15 cellular contexts compared by ENCODE assay signal in genomic region chr14:71119075-71119474, GRCh38.
A peak's percentile ranks its signal among the peaks of the same experiment; 100 is the strongest.
DNase-seq lines count a peak whose midpoint lies in the region; ATAC-seq and TF ChIP-seq lines count a peak whose summit lies in the region.
"Had no signal": no experiment of that assay in that cellular context is flagged by ENCODE, and none has a peak within 500 bp of the region (broad histone marks: within the 10 kb centered on the region; RNA-seq: fewer than 3 reads in every experiment).

No MANE protein-coding gene starts in this region.

- H3K27me3 Mint-ChIP-seq in T-helper 2 cell treated with Interferon-gamma antibody and Interleukin-4, amounts not matched to agents 5 μg/mL and 100 μg/mL, for 36 hours (ENCODE audit: low read depth), result no peaks in the 10 kb centered on the region
- no peaks in the 10 kb centered on the region for H3K27me3 Mint-ChIP-seq in osteocyte (ENCODE audit: unreplicated experiment)
- H3K27me3 Mint-ChIP-seq: activated CD4-positive, alpha-beta T cell treated with anti-CD3 and anti-CD28 coated beads, Interleukin-2, amount 10 ng/mL, durations not matched to agents 7 days and 5 days had no signal

- H3K4me3 Mint-ChIP-seq in T-helper 2 cell treated with Interferon-gamma antibody and Interleukin-4, amounts not matched to agents 5 μg/mL and 100 μg/mL, for 36 hours, result no peak overlapping the region
- no peak overlapping the region for H3K4me3 Mint-ChIP-seq in osteocyte (ENCODE audit: unreplicated experiment)
- H3K4me3 Mint-ChIP-seq: activated CD4-positive, alpha-beta T cell treated with anti-CD3 and anti-CD28 coated beads, Interleukin-2, amount 10 ng/mL, durations not matched to agents 7 days and 5 days had no signal

- no peaks in the 10 kb centered on the region for H3K9me3 ChIP-seq in OCI-LY1 (ENCODE audit: low read length)
- H3K9me3 ChIP-seq: uterus had no signal

- H3K36me3 ChIP-seq in OCI-LY1 (ENCODE audit: insufficient read depth, low read length), result no peaks in the 10 kb centered on the region
- H3K36me3 ChIP-seq: uterus had no signal

- peaks cover 7% of the 10 kb centered on the region for H3K4me1 Mint-ChIP-seq in T-helper 2 cell treated with Interferon-gamma antibody and Interleukin-4, amounts not matched to agents 5 μg/mL and 100 μg/mL, for 36 hours (ENCODE audit: low read depth)
- H3K4me1 Mint-ChIP-seq in osteocyte (ENCODE audit: unreplicated experiment), result peaks cover 36% of the 10 kb centered on the region
- H3K4me1 Mint-ChIP-seq: activated CD4-positive, alpha-beta T cell treated with anti-CD3 and anti-CD28 coated beads, Interleukin-2, amount 10 ng/mL, durations not matched to agents 7 days and 5 days had no signal

- peak; percentile 26 for DNase-seq in T-helper 2 cell treated with Interferon-gamma antibody and Interleukin-4, amounts not matched to agents 5 μg/mL and 100 μg/mL, for 36 hours (ENCODE audit: low spot score)
- DNase-seq in T-helper 2 cell, result no peak
- DNase-seq in choroid plexus epithelial cell (ENCODE audit: low read depth), result peak; percentile 29
- DNase-seq in osteocyte (ENCODE audit: extremely low spot score, unreplicated experiment), result no peak
- DNase-seq in mesenteric fat pad (ENCODE audit: low spot score), result no peak
- DNase-seq: 8988T; activated CD4-positive, alpha-beta T cell treated with anti-CD3 and anti-CD28 coated beads, Interleukin-2, amount 10 ng/mL, durations not matched to agents 7 days and 5 days; esophagus squamous epithelium; KG1; NCI-H2107; SHP77; uterus had no signal

- no peak overlapping the region for H2AFZ ChIP-seq in OCI-LY1 (ENCODE audit: low read length)

- no peaks in the 10 kb centered on the region for H3F3A ChIP-seq in OCI-LY1 (ENCODE audit: insufficient read depth, low read length)

- no peak overlapping the region for H3K4me2 ChIP-seq in OCI-LY1 (ENCODE audit: low read length)

- ATAC-seq in GM21367 (IDR thresholded peaks at IDR 0.05; ENCODE audit: unreplicated experiment) (no peak), GM21786 (IDR thresholded peaks at IDR 0.05; ENCODE audit: unreplicated experiment) (no peak)

- no peaks in the 10 kb centered on the region for H3K9me2 ChIP-seq in OCI-LY1 (ENCODE audit: low read depth, low read length)

- no peak overlapping the region for H3K9ac ChIP-seq in OCI-LY1 (ENCODE audit: low read length)

- H3K79me2 ChIP-seq in OCI-LY1 (ENCODE audit: insufficient read depth, low read length), result no peaks in the 10 kb centered on the region

- no peaks in the 10 kb centered on the region for H3K9me3 Mint-ChIP-seq in T-helper 2 cell treated with Interferon-gamma antibody and Interleukin-4, amounts not matched to agents 5 μg/mL and 100 μg/mL, for 36 hours
- no peaks in the 10 kb centered on the region for H3K9me3 Mint-ChIP-seq in osteocyte (ENCODE audit: unreplicated experiment)
- H3K9me3 Mint-ChIP-seq: activated CD4-positive, alpha-beta T cell treated with anti-CD3 and anti-CD28 coated beads, Interleukin-2, amount 10 ng/mL, durations not matched to agents 7 days and 5 days had no signal

- H4K20me1 ChIP-seq in OCI-LY1 (ENCODE audit: insufficient read depth, low read length), result no peaks in the 10 kb centered on the region

- H3K27me3 ChIP-seq in OCI-LY1 (ENCODE audit: insufficient read depth, low read length), result no peaks in the 10 kb centered on the region
- H3K27me3 ChIP-seq: esophagus squamous epithelium, uterus had no signal

- H3K27ac Mint-ChIP-seq in T-helper 2 cell treated with Interferon-gamma antibody and Interleukin-4, amounts not matched to agents 5 μg/mL and 100 μg/mL, for 36 hours, result no peak overlapping the region
- peak overlapping the region; percentile 83 for H3K27ac Mint-ChIP-seq in osteocyte (ENCODE audit: unreplicated experiment)
- H3K27ac Mint-ChIP-seq: activated CD4-positive, alpha-beta T cell treated with anti-CD3 and anti-CD28 coated beads, Interleukin-2, amount 10 ng/mL, durations not matched to agents 7 days and 5 days had no signal

- H3K36me3 Mint-ChIP-seq in T-helper 2 cell treated with Interferon-gamma antibody and Interleukin-4, amounts not matched to agents 5 μg/mL and 100 μg/mL, for 36 hours (ENCODE audit: low read depth), result peaks cover 6% of the 10 kb centered on the region
- peaks cover 19% of the 10 kb centered on the region for H3K36me3 Mint-ChIP-seq in osteocyte (ENCODE audit: unreplicated experiment)

- TF ChIP-seq CTCF in OCI-LY1 (IDR thresholded peaks at IDR 0.05; ENCODE audit: low read length), result no peak
- no peak for TF ChIP-seq CTCF in choroid plexus epithelial cell (conservative IDR thresholded peaks at IDR 0.05; ENCODE audit: low read depth, low read length)
- no peak for TF ChIP-seq CTCF in osteocyte (IDR thresholded peaks at IDR 0.05)

- H3K4me1 ChIP-seq in OCI-LY1 (ENCODE audit: insufficient read depth, low read length, severe bottlenecking), result peaks cover 56% of the 10 kb centered on the region
- H3K4me1 ChIP-seq: uterus had no signal

- H3K27ac ChIP-seq in OCI-LY1 (ENCODE audit: low read depth, low read length, poor library complexity, severe bottlenecking), result peak overlapping the region; percentile 89
- H3K27ac ChIP-seq: esophagus squamous epithelium, uterus had no signal

- H3K4me3 ChIP-seq in OCI-LY1 (ENCODE audit: low read depth, low read length, poor library complexity, severe bottlenecking) (no peak overlapping the region), choroid plexus epithelial cell (ENCODE audit: low read depth, low read length) (no peak overlapping the region)
- H3K4me3 ChIP-seq: esophagus squamous epithelium, uterus had no signal

Comparison
In these comparisons a context has a peak if more than half of its experiments do, and no peak if none do; other contexts are left out.
1. DNase-seq: peak in T-helper 2 cell treated with Interferon-gamma antibody and Interleukin-4, amounts not matched to agents 5 μg/mL and 100 μg/mL, for 36 hours (single experiment) and choroid plexus epithelial cell (single experiment); none in T-helper 2 cell (0 of 5), osteocyte (single experiment) and mesenteric fat pad (single experiment).